In the genomic region with DNA sequence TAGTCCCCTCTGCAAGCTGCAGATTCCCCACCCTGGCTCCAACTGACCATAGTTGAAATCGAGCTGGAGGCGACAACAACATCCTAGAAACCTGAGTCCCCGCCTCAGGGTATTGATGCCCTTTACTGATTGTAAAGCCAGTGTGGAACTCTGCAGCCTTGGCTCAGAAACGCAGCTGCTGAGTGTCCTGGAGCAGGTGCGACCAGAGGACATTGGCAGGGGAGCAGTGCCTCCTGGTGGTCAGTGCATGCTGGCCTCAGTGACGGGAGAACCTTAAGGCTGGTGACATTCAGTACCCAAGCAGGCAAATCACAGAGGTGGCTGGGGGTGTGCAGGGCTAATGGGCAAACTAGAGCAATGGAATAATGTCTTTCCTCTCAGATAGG, we compare ENCODE assay signal across 1 cellular context.
TF ChIP-seq lines count a peak whose summit lies in the region.

No MANE protein-coding gene starts in this region.

TF ChIP-seq in WTC11, 78 proteins besides CTCF, POLR2A, EP300 and RAD21 (continued from another document):
- TF ChIP-seq, protein P1, sequence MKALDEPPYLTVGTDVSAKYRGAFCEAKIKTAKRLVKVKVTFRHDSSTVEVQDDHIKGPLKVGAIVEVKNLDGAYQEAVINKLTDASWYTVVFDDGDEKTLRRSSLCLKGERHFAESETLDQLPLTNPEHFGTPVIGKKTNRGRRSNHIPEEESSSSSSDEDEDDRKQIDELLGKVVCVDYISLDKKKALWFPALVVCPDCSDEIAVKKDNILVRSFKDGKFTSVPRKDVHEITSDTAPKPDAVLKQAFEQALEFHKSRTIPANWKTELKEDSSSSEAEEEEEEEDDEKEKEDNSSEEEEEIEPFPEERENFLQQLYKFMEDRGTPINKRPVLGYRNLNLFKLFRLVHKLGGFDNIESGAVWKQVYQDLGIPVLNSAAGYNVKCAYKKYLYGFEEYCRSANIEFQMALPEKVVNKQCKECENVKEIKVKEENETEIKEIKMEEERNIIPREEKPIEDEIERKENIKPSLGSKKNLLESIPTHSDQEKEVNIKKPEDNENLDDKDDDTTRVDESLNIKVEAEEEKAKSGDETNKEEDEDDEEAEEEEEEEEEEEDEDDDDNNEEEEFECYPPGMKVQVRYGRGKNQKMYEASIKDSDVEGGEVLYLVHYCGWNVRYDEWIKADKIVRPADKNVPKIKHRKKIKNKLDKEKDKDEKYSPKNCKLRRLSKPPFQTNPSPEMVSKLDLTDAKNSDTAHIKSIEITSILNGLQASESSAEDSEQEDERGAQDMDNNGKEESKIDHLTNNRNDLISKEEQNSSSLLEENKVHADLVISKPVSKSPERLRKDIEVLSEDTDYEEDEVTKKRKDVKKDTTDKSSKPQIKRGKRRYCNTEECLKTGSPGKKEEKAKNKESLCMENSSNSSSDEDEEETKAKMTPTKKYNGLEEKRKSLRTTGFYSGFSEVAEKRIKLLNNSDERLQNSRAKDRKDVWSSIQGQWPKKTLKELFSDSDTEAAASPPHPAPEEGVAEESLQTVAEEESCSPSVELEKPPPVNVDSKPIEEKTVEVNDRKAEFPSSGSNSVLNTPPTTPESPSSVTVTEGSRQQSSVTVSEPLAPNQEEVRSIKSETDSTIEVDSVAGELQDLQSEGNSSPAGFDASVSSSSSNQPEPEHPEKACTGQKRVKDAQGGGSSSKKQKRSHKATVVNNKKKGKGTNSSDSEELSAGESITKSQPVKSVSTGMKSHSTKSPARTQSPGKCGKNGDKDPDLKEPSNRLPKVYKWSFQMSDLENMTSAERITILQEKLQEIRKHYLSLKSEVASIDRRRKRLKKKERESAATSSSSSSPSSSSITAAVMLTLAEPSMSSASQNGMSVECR (CRISPR knock-in tag; IDR thresholded peaks at IDR 0.05; ENCODE audit: borderline replicate concordance) = no peak
- TF ChIP-seq EMX1 (CRISPR knock-in tag; IDR thresholded peaks at IDR 0.05) (no peak), NFATC4 (CRISPR knock-in tag; IDR thresholded peaks at IDR 0.05) (no peak), IRF2 (CRISPR knock-in tag; IDR thresholded peaks at IDR 0.05; ENCODE audit: borderline replicate concordance, low read depth) (no peak), RELA (CRISPR knock-in tag; IDR thresholded peaks at IDR 0.05; ENCODE audit: borderline replicate concordance) (no peak), MYBL2 (CRISPR knock-in tag; IDR thresholded peaks at IDR 0.05) (no peak), CREB1 (CRISPR knock-in tag; IDR thresholded peaks at IDR 0.05) (no peak)
- TF ChIP-seq, protein P2, sequence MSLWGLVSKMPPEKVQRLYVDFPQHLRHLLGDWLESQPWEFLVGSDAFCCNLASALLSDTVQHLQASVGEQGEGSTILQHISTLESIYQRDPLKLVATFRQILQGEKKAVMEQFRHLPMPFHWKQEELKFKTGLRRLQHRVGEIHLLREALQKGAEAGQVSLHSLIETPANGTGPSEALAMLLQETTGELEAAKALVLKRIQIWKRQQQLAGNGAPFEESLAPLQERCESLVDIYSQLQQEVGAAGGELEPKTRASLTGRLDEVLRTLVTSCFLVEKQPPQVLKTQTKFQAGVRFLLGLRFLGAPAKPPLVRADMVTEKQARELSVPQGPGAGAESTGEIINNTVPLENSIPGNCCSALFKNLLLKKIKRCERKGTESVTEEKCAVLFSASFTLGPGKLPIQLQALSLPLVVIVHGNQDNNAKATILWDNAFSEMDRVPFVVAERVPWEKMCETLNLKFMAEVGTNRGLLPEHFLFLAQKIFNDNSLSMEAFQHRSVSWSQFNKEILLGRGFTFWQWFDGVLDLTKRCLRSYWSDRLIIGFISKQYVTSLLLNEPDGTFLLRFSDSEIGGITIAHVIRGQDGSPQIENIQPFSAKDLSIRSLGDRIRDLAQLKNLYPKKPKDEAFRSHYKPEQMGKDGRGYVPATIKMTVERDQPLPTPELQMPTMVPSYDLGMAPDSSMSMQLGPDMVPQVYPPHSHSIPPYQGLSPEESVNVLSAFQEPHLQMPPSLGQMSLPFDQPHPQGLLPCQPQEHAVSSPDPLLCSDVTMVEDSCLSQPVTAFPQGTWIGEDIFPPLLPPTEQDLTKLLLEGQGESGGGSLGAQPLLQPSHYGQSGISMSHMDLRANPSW (CRISPR knock-in tag; conservative IDR thresholded peaks at IDR 0.05; ENCODE audit: low read depth) = no peak
- TF ChIP-seq, protein P3, sequence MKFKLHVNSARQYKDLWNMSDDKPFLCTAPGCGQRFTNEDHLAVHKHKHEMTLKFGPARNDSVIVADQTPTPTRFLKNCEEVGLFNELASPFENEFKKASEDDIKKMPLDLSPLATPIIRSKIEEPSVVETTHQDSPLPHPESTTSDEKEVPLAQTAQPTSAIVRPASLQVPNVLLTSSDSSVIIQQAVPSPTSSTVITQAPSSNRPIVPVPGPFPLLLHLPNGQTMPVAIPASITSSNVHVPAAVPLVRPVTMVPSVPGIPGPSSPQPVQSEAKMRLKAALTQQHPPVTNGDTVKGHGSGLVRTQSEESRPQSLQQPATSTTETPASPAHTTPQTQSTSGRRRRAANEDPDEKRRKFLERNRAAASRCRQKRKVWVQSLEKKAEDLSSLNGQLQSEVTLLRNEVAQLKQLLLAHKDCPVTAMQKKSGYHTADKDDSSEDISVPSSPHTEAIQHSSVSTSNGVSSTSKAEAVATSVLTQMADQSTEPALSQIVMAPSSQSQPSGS (CRISPR knock-in tag; IDR thresholded peaks at IDR 0.05; ENCODE audit: borderline replicate concordance, low read depth) = no peak
- TF ChIP-seq, protein P4, sequence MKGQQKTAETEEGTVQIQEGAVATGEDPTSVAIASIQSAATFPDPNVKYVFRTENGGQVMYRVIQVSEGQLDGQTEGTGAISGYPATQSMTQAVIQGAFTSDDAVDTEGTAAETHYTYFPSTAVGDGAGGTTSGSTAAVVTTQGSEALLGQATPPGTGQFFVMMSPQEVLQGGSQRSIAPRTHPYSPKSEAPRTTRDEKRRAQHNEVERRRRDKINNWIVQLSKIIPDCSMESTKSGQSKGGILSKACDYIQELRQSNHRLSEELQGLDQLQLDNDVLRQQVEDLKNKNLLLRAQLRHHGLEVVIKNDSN (CRISPR knock-in tag; IDR thresholded peaks at IDR 0.05) = no peak
- TF ChIP-seq, protein P5, sequence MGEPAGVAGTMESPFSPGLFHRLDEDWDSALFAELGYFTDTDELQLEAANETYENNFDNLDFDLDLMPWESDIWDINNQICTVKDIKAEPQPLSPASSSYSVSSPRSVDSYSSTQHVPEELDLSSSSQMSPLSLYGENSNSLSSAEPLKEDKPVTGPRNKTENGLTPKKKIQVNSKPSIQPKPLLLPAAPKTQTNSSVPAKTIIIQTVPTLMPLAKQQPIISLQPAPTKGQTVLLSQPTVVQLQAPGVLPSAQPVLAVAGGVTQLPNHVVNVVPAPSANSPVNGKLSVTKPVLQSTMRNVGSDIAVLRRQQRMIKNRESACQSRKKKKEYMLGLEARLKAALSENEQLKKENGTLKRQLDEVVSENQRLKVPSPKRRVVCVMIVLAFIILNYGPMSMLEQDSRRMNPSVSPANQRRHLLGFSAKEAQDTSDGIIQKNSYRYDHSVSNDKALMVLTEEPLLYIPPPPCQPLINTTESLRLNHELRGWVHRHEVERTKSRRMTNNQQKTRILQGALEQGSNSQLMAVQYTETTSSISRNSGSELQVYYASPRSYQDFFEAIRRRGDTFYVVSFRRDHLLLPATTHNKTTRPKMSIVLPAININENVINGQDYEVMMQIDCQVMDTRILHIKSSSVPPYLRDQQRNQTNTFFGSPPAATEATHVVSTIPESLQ (CRISPR knock-in tag; IDR thresholded peaks at IDR 0.05) = no peak
- TF ChIP-seq, protein P6, sequence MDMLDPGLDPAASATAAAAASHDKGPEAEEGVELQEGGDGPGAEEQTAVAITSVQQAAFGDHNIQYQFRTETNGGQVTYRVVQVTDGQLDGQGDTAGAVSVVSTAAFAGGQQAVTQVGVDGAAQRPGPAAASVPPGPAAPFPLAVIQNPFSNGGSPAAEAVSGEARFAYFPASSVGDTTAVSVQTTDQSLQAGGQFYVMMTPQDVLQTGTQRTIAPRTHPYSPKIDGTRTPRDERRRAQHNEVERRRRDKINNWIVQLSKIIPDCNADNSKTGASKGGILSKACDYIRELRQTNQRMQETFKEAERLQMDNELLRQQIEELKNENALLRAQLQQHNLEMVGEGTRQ (CRISPR knock-in tag; IDR thresholded peaks at IDR 0.05) = no peak
